ENCODE assay signal across 36 cellular contexts in the genomic region with DNA sequence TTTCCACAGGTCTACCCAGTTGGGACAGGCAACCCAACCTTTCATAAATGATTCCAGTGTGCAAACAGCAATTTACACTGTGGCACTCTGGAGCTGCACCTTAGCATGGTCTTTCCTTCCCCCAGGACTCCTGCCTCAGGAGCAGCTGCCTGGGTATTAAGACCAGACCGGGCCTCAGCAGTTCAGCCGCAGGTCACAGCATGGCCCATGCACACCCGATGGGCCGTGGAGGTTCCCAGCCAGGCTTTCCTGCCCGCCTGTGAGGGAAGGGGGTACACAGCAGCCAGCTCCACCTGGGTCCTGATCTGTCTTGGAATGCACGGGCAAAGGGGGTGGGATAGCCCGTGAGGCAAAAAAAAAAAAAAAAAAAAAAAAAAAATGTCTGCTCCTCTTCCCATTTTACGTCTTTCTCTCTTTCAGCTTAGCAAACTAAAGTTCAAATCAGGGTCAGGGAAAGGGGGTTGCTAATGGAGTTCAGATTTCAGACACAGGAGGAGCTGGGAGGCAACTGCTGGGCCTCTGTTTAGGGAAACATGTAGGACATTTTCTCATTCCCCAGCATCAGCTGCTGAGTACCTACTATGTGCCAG.
DNase-seq lines count a peak whose midpoint lies in the region; ATAC-seq, FAIRE-seq and TF ChIP-seq lines count a peak whose summit lies in the region.
"Had no signal": no experiment of that assay in that cellular context is flagged by ENCODE, and none has a peak within 500 bp of the region (broad histone marks: within the 10 kb centered on the region; RNA-seq: fewer than 3 reads in every experiment).

No MANE protein-coding gene starts in this region.

- FAIRE-seq in kidney (lab: Jason Lieb, UNC) = no peak
- FAIRE-seq: colon, GM12892, keratinocyte had no signal

- no peaks in the 10 kb centered on the region for H3K9me3 Mint-ChIP-seq in chondrocyte (ENCODE audit: low read depth)
- H3K9me3 Mint-ChIP-seq: activated CD4-positive, alpha-beta memory T cell treated with anti-CD3 and anti-CD28 coated beads, Interleukin-2, amount 10 ng/mL, durations not matched to agents 7 days and 5 days; activated naive CD4-positive, alpha-beta T cell treated with anti-CD3 and anti-CD28 coated beads for 36 hours; activated T-helper 1 cell treated with anti-CD3 and anti-CD28 coated beads, Interleukin-12 subunit alpha, Interleukin-12 subunit beta, Interleukin-2, Interleukin-4 antibody, amounts not matched to agents 30 ng/mL and 10 ng/mL and 1 ng/mL, durations not matched to agents 14 hours and 24 hours and 36 hours; naive thymus-derived CD4-positive, alpha-beta T cell; stimulated activated memory B cell treated with anti-CD40 and anti-IgM and Interleukin-4, amounts not matched to agents 10 μg/mL and 1 μg/mL and 100 μg/mL, for 72 hours; T-helper 1 cell treated with Interleukin-12 subunit alpha and Interleukin-12 subunit beta and Interleukin-4 antibody, amounts not matched to agents 30 μg/mL and 1 μg/mL, for 36 hours had no signal

- no peak overlapping the region for H3K4me3 Mint-ChIP-seq in chondrocyte (ENCODE audit: unreplicated experiment)
- H3K4me3 Mint-ChIP-seq: activated CD4-positive, alpha-beta memory T cell treated with anti-CD3 and anti-CD28 coated beads, Interleukin-2, amount 10 ng/mL, durations not matched to agents 7 days and 5 days; activated naive CD4-positive, alpha-beta T cell treated with anti-CD3 and anti-CD28 coated beads for 36 hours; activated T-helper 1 cell treated with anti-CD3 and anti-CD28 coated beads, Interleukin-12 subunit alpha, Interleukin-12 subunit beta, Interleukin-2, Interleukin-4 antibody, amounts not matched to agents 30 ng/mL and 10 ng/mL and 1 ng/mL, durations not matched to agents 14 hours and 24 hours and 36 hours; naive thymus-derived CD4-positive, alpha-beta T cell; stimulated activated memory B cell treated with anti-CD40 and anti-IgM and Interleukin-4, amounts not matched to agents 10 μg/mL and 1 μg/mL and 100 μg/mL, for 72 hours; T-helper 1 cell treated with Interleukin-12 subunit alpha and Interleukin-12 subunit beta and Interleukin-4 antibody, amounts not matched to agents 30 μg/mL and 1 μg/mL, for 36 hours had no signal

- H3K36me3 Mint-ChIP-seq in chondrocyte (ENCODE audit: low read depth) = no peaks in the 10 kb centered on the region
- H3K36me3 Mint-ChIP-seq: naive thymus-derived CD4-positive, alpha-beta T cell; stimulated activated memory B cell treated with anti-CD40 and anti-IgM and Interleukin-4, amounts not matched to agents 10 μg/mL and 1 μg/mL and 100 μg/mL, for 72 hours had no signal

- H3K4me1 Mint-ChIP-seq in chondrocyte (ENCODE audit: low read depth) = peaks cover 58% of the 10 kb centered on the region
- H3K4me1 Mint-ChIP-seq: activated CD4-positive, alpha-beta memory T cell treated with anti-CD3 and anti-CD28 coated beads, Interleukin-2, amount 10 ng/mL, durations not matched to agents 7 days and 5 days; stimulated activated memory B cell treated with anti-CD40 and anti-IgM and Interleukin-4, amounts not matched to agents 10 μg/mL and 1 μg/mL and 100 μg/mL, for 72 hours had no signal

- H3K4me1 ChIP-seq in SJCRH30 (peaks cover 54% of the 10 kb centered on the region), kidney (ENCODE audit: control insufficient read depth in 1 of 2, insufficient read depth in 1 of 2, low read depth in 1 of 2, low read length in 2 of 2) (peaks cover 3 to 4% of the 10 kb centered on the region in 2 donors)
- H3K4me1 ChIP-seq: BLaER1, breast epithelium had no signal

- H3K36me3 ChIP-seq in SJCRH30 (no peaks in the 10 kb centered on the region), kidney (ENCODE audit: control insufficient read depth in 1 of 2, insufficient read depth in 2 of 2, low read length in 2 of 2) (no peaks in the 10 kb centered on the region)
- H3K36me3 ChIP-seq: adrenal gland, BLaER1, breast epithelium, upper lobe of left lung had no signal

- H3K4me3 ChIP-seq in SJCRH30 (no peak overlapping the region), kidney (ENCODE audit: low read length in 2 of 2) (no peak overlapping the region), retinal pigment epithelial cell (ENCODE audit: low read length) (no peak overlapping the region)
- H3K4me3 ChIP-seq: adrenal gland, BLaER1, breast epithelium, psoas muscle, skin epidermis, upper lobe of left lung had no signal

- intact Hi-C loops in kidney (cut with DNase I) = no loop called here
- intact Hi-C loops in Right ventricle myocardium inferior (cut with DNase I) = no loop called here

- peak overlapping the region; percentile 73 for H3K27ac Mint-ChIP-seq in chondrocyte (ENCODE audit: unreplicated experiment)
- H3K27ac Mint-ChIP-seq: activated CD4-positive, alpha-beta memory T cell treated with anti-CD3 and anti-CD28 coated beads, Interleukin-2, amount 10 ng/mL, durations not matched to agents 7 days and 5 days; activated naive CD4-positive, alpha-beta T cell treated with anti-CD3 and anti-CD28 coated beads for 36 hours; activated T-helper 1 cell treated with anti-CD3 and anti-CD28 coated beads, Interleukin-12 subunit alpha, Interleukin-12 subunit beta, Interleukin-2, Interleukin-4 antibody, amounts not matched to agents 30 ng/mL and 10 ng/mL and 1 ng/mL, durations not matched to agents 14 hours and 24 hours and 36 hours; naive thymus-derived CD4-positive, alpha-beta T cell; stimulated activated memory B cell treated with anti-CD40 and anti-IgM and Interleukin-4, amounts not matched to agents 10 μg/mL and 1 μg/mL and 100 μg/mL, for 72 hours; T-helper 1 cell treated with Interleukin-12 subunit alpha and Interleukin-12 subunit beta and Interleukin-4 antibody, amounts not matched to agents 30 μg/mL and 1 μg/mL, for 36 hours had no signal

- peak; percentile 63 to 83 for DNase-seq in SJCRH30
- DNase-seq in chondrocyte (ENCODE audit: low spot score) = no peak
- peak; percentile 71 for DNase-seq in kidney
- DNase-seq in retinal pigment epithelial cell (ENCODE audit: low read depth) = peak; percentile 36
- DNase-seq in activated CD4-positive, alpha-beta T cell treated with anti-CD3 and anti-CD28 coated beads, Interleukin-2, amount 50 U/mL, for 48 hours = no peak
- no peak for DNase-seq in Right ventricle myocardium inferior (ENCODE audit: missing footprints)
- no peak for DNase-seq in DMS114 treated with DMSO at 0.1 percent for 48 hours (lab: John Stamatoyannopoulos, UW; ENCODE audit: unreplicated experiment)
- DNase-seq: activated CD4-positive, alpha-beta memory T cell treated with anti-CD3 and anti-CD28 coated beads, Interleukin-2, amount 10 ng/mL, durations not matched to agents 7 days and 5 days; activated CD8-positive, alpha-beta memory T cell treated with anti-CD3 and anti-CD28 coated beads, Interleukin-2, amount 50 U/mL, for 4 hours; activated naive CD4-positive, alpha-beta T cell treated with anti-CD3 and anti-CD28 coated beads for 36 hours; adrenal gland; effector CD8-positive, alpha-beta T cell; glutamatergic neuron; midbrain; naive thymus-derived CD4-positive, alpha-beta T cell; NCI-H1092; NCI-H187; NCI-H510A; occipital lobe; OCI-M1; psoas muscle; SK-N-SH; substantia nigra had no signal

- ATAC-seq in Right ventricle myocardium inferior = no peak
- ATAC-seq: activated CD4-positive, CD25-positive, alpha-beta regulatory T cell treated with anti-CD3 and anti-CD28 coated beads, Interleukin-2, amount 50 U/mL, for 24 hours; HCT116; naive thymus-derived CD4-positive, alpha-beta T cell; stimulated activated memory B cell treated with anti-CD40 and anti-IgM and Interleukin-4, amounts not matched to agents 10 μg/mL and 1 μg/mL and 100 μg/mL, for 72 hours had no signal

- no peak overlapping the region for H3K9ac ChIP-seq in kidney (ENCODE audit: low read length in 2 of 2)
- H3K9ac ChIP-seq: BLaER1, SK-N-SH had no signal

- H3K9me3 ChIP-seq in SJCRH30 (replicated peaks) = no peaks in the 10 kb centered on the region
- no peaks in the 10 kb centered on the region for H3K9me3 ChIP-seq in kidney (ENCODE audit: control insufficient read depth in 1 of 2, low read length in 2 of 2)
- H3K9me3 ChIP-seq: adrenal gland, BLaER1, breast epithelium, psoas muscle, SK-N-SH, upper lobe of left lung had no signal

- TF ChIP-seq CTCF in chondrocyte (IDR thresholded peaks at IDR 0.05) = no peak
- no peak for TF ChIP-seq CTCF in kidney (IDR thresholded peaks at IDR 0.05; ENCODE audit: borderline replicate concordance, extremely low read depth, insufficient read depth)
- no peak for TF ChIP-seq CTCF in retinal pigment epithelial cell (conservative IDR thresholded peaks at IDR 0.05; ENCODE audit: low read depth, low read length)

- H3K27me3 ChIP-seq in SJCRH30 = no peaks in the 10 kb centered on the region
- H3K27me3 ChIP-seq: adrenal gland, BLaER1, breast epithelium, upper lobe of left lung had no signal

- H3K27me3 Mint-ChIP-seq in chondrocyte (ENCODE audit: low read depth) = no peaks in the 10 kb centered on the region
- H3K27me3 Mint-ChIP-seq: activated CD4-positive, alpha-beta memory T cell treated with anti-CD3 and anti-CD28 coated beads, Interleukin-2, amount 10 ng/mL, durations not matched to agents 7 days and 5 days; naive thymus-derived CD4-positive, alpha-beta T cell; stimulated activated memory B cell treated with anti-CD40 and anti-IgM and Interleukin-4, amounts not matched to agents 10 μg/mL and 1 μg/mL and 100 μg/mL, for 72 hours had no signal

- H3K27ac ChIP-seq in SJCRH30 (peak overlapping the region; percentile 62), kidney (ENCODE audit: low read depth in 2 of 2, low read length in 2 of 2) (no peak overlapping the region)
- H3K27ac ChIP-seq: BLaER1, breast epithelium, psoas muscle, RWPE1, skin epidermis had no signal

Comparison
In these comparisons a context has a peak if more than half of its experiments do, and no peak if none do; other contexts are left out.
1. DNase-seq: peak in SJCRH30 (2 of 2), kidney (single experiment) and retinal pigment epithelial cell (single experiment); none in chondrocyte (single experiment), activated CD4-positive, alpha-beta T cell treated with anti-CD3 and anti-CD28 coated beads, Interleukin-2, amount 50 U/mL, for 48 hours (0 of 2), Right ventricle myocardium inferior (single experiment) and DMS114 treated with DMSO at 0.1 percent for 48 hours (single experiment).